ENCODE assay signal across 27 cellular contexts in genomic region chr4:119184128-119184527, GRCh38. TPM values are rescaled to one million over a fixed set of nuclear protein-coding genes. Genes with fewer than 3 reads are reported as not detected.
"Had no signal": no experiment of that assay in that cellular context is flagged by ENCODE, and none has a peak within 500 bp of the region (broad histone marks: within the 10 kb centered on the region; RNA-seq: fewer than 3 reads in every experiment).

No MANE protein-coding gene starts in this region.

- H3K36me3 ChIP-seq: gastrocnemius medialis, prostate gland, suprapubic skin, vagina had no signal

- H3K4me1 ChIP-seq: prostate gland, vagina had no signal

- ATAC-seq: gastrocnemius medialis; naive thymus-derived CD8-positive, alpha-beta T cell; sciatic nerve; stimulated activated naive CD8-positive, alpha-beta T cell treated with anti-CD3 and anti-CD28 coated beads, Interleukin-15, amount 100 ng/mL, for 72 hours had no signal

- H3K9me3 ChIP-seq: gastrocnemius medialis, prostate gland, right atrium auricular region, suprapubic skin, vagina had no signal

- DNase-seq: dermis blood vessel endothelial cell; effector memory CD4-positive, alpha-beta T cell; foreskin fibroblast; gastrocnemius medialis; head of caudate nucleus; mesenchymal stem cell; naive thymus-derived CD8-positive, alpha-beta T cell; nephron progenitor cell; nucleus accumbens; stimulated activated CD4-positive, alpha-beta T cell treated with anti-CD3 and anti-CD28 coated beads, Interleukin-12 subunit alpha, Interleukin-12 subunit beta, amount 100 ng/mL, for 4 hours; stimulated activated CD4-positive, alpha-beta T cell treated with anti-CD3 and anti-CD28 coated beads, Interleukin-1b, Interleukin-23, amount 100 ng/mL, for 48 hours; stimulated activated CD4-positive, alpha-beta T cell treated with anti-CD3 and anti-CD28 coated beads, Interleukin-4, amount 100 ng/mL, for 1 hour; stimulated activated CD8-positive, alpha-beta memory T cell treated with anti-CD3 and anti-CD28 coated beads, Interleukin-4, amount 100 ng/mL, for 48 hours; stimulated activated naive CD4-positive, alpha-beta T cell; stimulated activated naive CD8-positive, alpha-beta T cell treated with anti-CD3 and anti-CD28 coated beads, Interleukin-15, amount 100 ng/mL, for 72 hours; trophoblast cell had no signal

- H3K4me3 ChIP-seq: coronary artery, gastrocnemius medialis, hepatocyte, lung, prostate gland, right atrium auricular region, smooth muscle cell, suprapubic skin, vagina had no signal

- H3K27ac ChIP-seq: coronary artery, gastrocnemius medialis, hepatocyte, prostate gland, right atrium auricular region, suprapubic skin, vagina had no signal

- H3K27me3 ChIP-seq: gastrocnemius medialis, hepatocyte, right atrium auricular region, suprapubic skin, vagina had no signal

RNA-seq across cellular contexts. Expression of gene MYOZ2, which starts 48.5 kb away (rescaled TPM):
- total RNA-seq: kidney epithelial cell; naive thymus-derived CD8-positive, alpha-beta T cell; osteocyte; smooth muscle cell; suprapubic skin had no signal
